Comparison of ENCODE assay signal across 8 cellular contexts in genomic region chr3:15815696-15816095, GRCh38. TPM values are rescaled to one million over a fixed set of nuclear protein-coding genes. Genes with fewer than 3 reads are reported as not detected.
A peak's percentile ranks its signal among the peaks of the same experiment; 100 is the strongest.
DNase-seq lines count a peak whose midpoint lies in the region; ATAC-seq and TF ChIP-seq lines count a peak whose summit lies in the region.

No MANE protein-coding gene starts in this region.

- H3K4me3 ChIP-seq in fibroblast of villous mesenchyme (ENCODE audit: low read depth, low read length): no peak overlapping the region

- CTCF ChIA-PET in GM10248 (lab: Yijun Ruan, JAX): interaction anchor here (0.8 to 1.8 kb wide), 11 partner anchors 8 to 436 kb away, joined by 3 to 8 read pairs (median 3); no protein-coding TSS in a partner anchor

- no peak overlapping the region for H3K27ac ChIP-seq in 22Rv1

- POLR2A ChIA-PET in GM10248 (lab: Yijun Ruan, JAX): no interaction called here

- DNase-seq in GM10248 (ENCODE audit: extremely low spot score): peak; percentile 15
- DNase-seq in RKO (ENCODE audit: low spot score): peak; percentile 52
- peak; percentile 82 for DNase-seq in fibroblast of villous mesenchyme (ENCODE audit: low read depth)
- DNase-seq in stromal cell of bone marrow (ENCODE audit: low read depth): peak; percentile 67
- DNase-seq in retina: no peak

- ATAC-seq in HG03025 (IDR thresholded peaks at IDR 0.05; ENCODE audit: low FRiP score, unreplicated experiment) (no peak), GM21723 (IDR thresholded peaks at IDR 0.05; ENCODE audit: unreplicated experiment) (no peak)

- TF ChIP-seq CTCF in 22Rv1 (IDR thresholded peaks at IDR 0.05) (peak; percentile 51), GM10248 (IDR thresholded peaks at IDR 0.05; ENCODE audit: control extremely low read depth, extremely low read depth, low read depth, missing control alignments) (peak; percentile 45), fibroblast of villous mesenchyme (IDR thresholded peaks at IDR 0.05; ENCODE audit: insufficient read depth, low read depth, low read length) (peak; percentile 34)

RNA-seq across cellular contexts. Expression of gene ANKRD28, which starts 17.9 kb away (rescaled TPM):
- 248 and 372 TPM in 2 replicates for total RNA-seq in fibroblast of villous mesenchyme
